Comparison of ENCODE assay signal across 16 cellular contexts in the genomic region with DNA sequence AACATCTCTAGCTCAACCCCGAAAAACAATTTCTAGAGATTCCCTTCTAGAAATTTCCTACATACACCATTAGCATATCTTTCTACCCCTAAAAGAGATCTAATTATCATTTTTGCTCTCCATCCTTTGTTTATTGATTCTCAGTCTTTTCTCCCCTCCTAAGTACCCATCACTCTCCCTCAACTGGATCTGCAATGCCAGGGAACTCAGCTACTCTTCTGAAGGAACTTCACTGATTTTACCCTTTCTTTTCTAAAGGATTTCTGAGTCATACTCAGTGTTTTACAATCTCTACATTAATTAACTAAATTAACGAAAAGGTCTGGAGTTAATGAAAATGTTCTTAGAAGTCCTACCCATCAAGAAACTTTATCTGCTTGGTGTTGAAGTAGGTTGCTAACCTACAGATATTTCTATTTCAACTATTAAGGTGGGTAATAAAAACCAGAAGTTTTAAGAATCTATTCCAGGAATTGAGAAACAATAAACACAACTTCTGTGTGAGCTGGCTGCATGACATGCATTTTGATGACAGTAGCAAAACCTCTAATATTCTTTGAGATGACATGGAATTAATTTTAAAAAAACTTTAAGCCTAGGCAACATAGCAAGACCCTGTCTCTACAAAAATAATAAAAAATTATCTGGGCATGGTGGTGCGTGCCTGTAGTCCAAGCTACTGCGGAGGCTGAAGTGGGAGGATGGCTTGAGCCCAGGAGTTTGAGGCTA.
"Had no signal": no experiment of that assay in that cellular context is flagged by ENCODE, and none has a peak within 500 bp of the region (broad histone marks: within the 10 kb centered on the region; RNA-seq: fewer than 3 reads in every experiment).

No MANE protein-coding gene starts in this region.

- DNase-seq: activated CD8-positive, alpha-beta memory T cell treated with anti-CD3 and anti-CD28 coated beads, Interleukin-2, amount 10 ng/mL, durations not matched to agents 7 days and 5 days; activated effector memory CD4-positive, alpha-beta T cell treated with Interleukin-2 at 50 U/mL for 16 hours; activated naive CD8-positive, alpha-beta T cell treated with anti-CD3 and anti-CD28 coated beads, Interleukin-2, amount 10 ng/mL, durations not matched to agents 7 days and 5 days; activated T-cell treated with anti-CD3 and anti-CD28 coated beads, Interleukin-2, amount 50 U/mL, for 1 hour; cerebellar nuclear complex; effector CD8-positive, alpha-beta T cell; esophagus squamous epithelium; hypothalamus; left ventricle myocardium superior; mesenchymal stem cell; stimulated activated CD4-positive, alpha-beta T cell treated with anti-CD3 and anti-CD28 coated beads, Interleukin-1b, Interleukin-23, amount 100 ng/mL, for 48 hours; tibial artery had no signal

- H3K4me3 ChIP-seq: esophagus squamous epithelium, tibial artery had no signal

- H3K9me3 Mint-ChIP-seq: activated naive CD8-positive, alpha-beta T cell treated with anti-CD3 and anti-CD28 coated beads, Interleukin-2, amount 10 ng/mL, durations not matched to agents 7 days and 5 days; nephron had no signal

- H3K27me3 Mint-ChIP-seq: activated CD8-positive, alpha-beta memory T cell treated with anti-CD3 and anti-CD28 coated beads, Interleukin-2, amount 10 ng/mL, durations not matched to agents 7 days and 5 days; activated naive CD8-positive, alpha-beta T cell treated with anti-CD3 and anti-CD28 coated beads, Interleukin-2, amount 10 ng/mL, durations not matched to agents 7 days and 5 days had no signal

- FAIRE-seq: endothelial cell of umbilical vein, TTC549, urothelium cell line had no signal

- H3K9me3 ChIP-seq: esophagus squamous epithelium, tibial artery had no signal

- H3K27me3 ChIP-seq: esophagus squamous epithelium, tibial artery had no signal

- H3K27ac ChIP-seq: esophagus squamous epithelium, tibial artery had no signal

- H3K36me3 ChIP-seq: esophagus squamous epithelium, tibial artery had no signal

- H3K4me3 Mint-ChIP-seq: activated CD8-positive, alpha-beta memory T cell treated with anti-CD3 and anti-CD28 coated beads, Interleukin-2, amount 10 ng/mL, durations not matched to agents 7 days and 5 days; activated naive CD8-positive, alpha-beta T cell treated with anti-CD3 and anti-CD28 coated beads, Interleukin-2, amount 10 ng/mL, durations not matched to agents 7 days and 5 days; nephron had no signal

- ATAC-seq: activated CD8-positive, alpha-beta memory T cell treated with anti-CD3 and anti-CD28 coated beads, Interleukin-2, amount 10 ng/mL, durations not matched to agents 7 days and 5 days; left ventricle myocardium superior had no signal

- H3K27ac Mint-ChIP-seq: activated CD8-positive, alpha-beta memory T cell treated with anti-CD3 and anti-CD28 coated beads, Interleukin-2, amount 10 ng/mL, durations not matched to agents 7 days and 5 days; activated naive CD8-positive, alpha-beta T cell treated with anti-CD3 and anti-CD28 coated beads, Interleukin-2, amount 10 ng/mL, durations not matched to agents 7 days and 5 days had no signal
